1 cellular context compared by ENCODE assay signal in the genomic region with DNA sequence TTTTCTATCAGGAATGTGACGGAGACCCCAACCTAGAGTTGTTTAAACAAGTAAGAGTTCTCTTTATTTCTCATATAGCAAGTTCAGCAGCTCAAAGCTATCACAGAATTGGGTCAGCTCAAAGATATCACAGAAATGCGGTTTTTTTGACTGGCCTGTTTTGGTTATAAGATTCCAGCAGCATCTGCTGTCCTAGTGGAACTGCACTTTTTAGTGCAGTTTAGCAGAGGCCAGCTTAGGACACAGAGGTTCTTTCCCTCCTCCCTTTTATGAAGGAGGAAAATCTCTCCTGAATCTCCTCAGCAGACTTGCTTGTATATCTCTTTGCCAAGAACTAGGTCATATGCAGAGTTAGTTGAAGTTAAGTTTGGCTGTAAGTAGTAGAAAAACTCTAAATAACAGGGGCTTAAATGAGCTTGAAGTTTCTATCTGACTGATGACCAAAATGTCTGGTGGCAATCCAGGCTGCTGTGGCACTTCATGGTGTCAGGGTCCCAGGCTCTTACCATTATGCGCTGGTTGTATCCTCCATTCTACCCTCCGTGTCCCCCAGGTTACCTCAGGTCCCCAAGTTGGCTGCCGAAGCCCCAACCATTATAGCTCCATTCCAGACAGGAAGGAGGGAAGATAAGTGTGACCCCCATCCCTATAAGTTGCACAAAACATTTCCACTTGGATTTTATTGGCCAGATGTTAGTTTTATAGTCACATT.
TF ChIP-seq lines count a peak whose summit lies in the region.

No MANE protein-coding gene starts in this region.

TF ChIP-seq in GM23338, 12 proteins besides CTCF, POLR2A, EP300 and RAD21 (continued from another document):
- TF ChIP-seq STAT1 (IDR thresholded peaks at IDR 0.05; ENCODE audit: unreplicated experiment), result no peak
- TF ChIP-seq, protein P1, sequence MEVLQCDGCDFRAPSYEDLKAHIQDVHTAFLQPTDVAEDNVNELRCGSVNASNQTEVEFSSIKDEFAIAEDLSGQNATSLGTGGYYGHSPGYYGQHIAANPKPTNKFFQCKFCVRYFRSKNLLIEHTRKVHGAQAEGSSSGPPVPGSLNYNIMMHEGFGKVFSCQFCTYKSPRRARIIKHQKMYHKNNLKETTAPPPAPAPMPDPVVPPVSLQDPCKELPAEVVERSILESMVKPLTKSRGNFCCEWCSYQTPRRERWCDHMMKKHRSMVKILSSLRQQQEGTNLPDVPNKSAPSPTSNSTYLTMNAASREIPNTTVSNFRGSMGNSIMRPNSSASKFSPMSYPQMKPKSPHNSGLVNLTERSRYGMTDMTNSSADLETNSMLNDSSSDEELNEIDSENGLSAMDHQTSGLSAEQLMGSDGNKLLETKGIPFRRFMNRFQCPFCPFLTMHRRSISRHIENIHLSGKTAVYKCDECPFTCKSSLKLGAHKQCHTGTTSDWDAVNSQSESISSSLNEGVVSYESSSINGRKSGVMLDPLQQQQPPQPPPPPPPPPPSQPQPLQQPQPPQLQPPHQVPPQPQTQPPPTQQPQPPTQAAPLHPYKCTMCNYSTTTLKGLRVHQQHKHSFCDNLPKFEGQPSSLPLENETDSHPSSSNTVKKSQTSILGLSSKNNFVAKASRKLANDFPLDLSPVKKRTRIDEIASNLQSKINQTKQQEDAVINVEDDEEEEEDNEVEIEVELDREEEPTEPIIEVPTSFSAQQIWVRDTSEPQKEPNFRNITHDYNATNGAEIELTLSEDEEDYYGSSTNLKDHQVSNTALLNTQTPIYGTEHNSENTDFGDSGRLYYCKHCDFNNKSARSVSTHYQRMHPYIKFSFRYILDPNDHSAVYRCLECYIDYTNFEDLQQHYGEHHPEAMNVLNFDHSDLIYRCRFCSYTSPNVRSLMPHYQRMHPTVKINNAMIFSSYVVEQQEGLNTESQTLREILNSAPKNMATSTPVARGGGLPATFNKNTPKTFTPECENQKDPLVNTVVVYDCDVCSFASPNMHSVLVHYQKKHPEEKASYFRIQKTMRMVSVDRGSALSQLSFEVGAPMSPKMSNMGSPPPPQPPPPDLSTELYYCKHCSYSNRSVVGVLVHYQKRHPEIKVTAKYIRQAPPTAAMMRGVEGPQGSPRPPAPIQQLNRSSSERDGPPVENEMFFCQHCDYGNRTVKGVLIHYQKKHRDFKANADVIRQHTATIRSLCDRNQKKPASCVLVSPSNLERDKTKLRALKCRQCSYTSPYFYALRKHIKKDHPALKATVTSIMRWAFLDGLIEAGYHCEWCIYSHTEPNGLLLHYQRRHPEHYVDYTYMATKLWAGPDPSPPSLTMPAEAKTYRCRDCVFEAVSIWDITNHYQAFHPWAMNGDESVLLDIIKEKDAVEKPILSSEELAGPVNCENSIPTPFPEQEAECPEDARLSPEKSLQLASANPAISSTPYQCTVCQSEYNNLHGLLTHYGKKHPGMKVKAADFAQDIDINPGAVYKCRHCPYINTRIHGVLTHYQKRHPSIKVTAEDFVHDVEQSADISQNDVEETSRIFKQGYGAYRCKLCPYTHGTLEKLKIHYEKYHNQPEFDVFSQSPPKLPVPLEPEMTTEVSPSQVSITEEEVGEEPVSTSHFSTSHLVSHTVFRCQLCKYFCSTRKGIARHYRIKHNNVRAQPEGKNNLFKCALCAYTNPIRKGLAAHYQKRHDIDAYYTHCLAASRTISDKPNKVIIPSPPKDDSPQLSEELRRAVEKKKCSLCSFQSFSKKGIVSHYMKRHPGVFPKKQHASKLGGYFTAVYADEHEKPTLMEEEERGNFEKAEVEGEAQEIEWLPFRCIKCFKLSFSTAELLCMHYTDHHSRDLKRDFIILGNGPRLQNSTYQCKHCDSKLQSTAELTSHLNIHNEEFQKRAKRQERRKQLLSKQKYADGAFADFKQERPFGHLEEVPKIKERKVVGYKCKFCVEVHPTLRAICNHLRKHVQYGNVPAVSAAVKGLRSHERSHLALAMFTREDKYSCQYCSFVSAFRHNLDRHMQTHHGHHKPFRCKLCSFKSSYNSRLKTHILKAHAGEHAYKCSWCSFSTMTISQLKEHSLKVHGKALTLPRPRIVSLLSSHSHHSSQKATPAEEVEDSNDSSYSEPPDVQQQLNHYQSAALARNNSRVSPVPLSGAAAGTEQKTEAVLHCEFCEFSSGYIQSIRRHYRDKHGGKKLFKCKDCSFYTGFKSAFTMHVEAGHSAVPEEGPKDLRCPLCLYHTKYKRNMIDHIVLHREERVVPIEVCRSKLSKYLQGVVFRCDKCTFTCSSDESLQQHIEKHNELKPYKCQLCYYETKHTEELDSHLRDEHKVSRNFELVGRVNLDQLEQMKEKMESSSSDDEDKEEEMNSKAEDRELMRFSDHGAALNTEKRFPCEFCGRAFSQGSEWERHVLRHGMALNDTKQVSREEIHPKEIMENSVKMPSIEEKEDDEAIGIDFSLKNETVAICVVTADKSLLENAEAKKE (CRISPR knock-in tag; IDR thresholded peaks at IDR 0.05), result no peak
- TF ChIP-seq EZH2phosphoT487 (IDR thresholded peaks at IDR 0.05; ENCODE audit: unreplicated experiment), result no peak
